Comparison of ENCODE assay signal across 18 cellular contexts in genomic region chr21:45167796-45168222, GRCh38.
DNase-seq lines count a peak whose midpoint lies in the region; ATAC-seq, FAIRE-seq and TF ChIP-seq lines count a peak whose summit lies in the region.
"Had no signal": no experiment of that assay in that cellular context is flagged by ENCODE, and none has a peak within 500 bp of the region (broad histone marks: within the 10 kb centered on the region; RNA-seq: fewer than 3 reads in every experiment).

No MANE protein-coding gene starts in this region.

- FAIRE-seq in keratinocyte (lab: Jason Lieb, UNC): peak; percentile 5

- H3K27ac ChIP-seq in right atrium auricular region (peak overlapping the region; percentile 23 to 28), heart left ventricle (no peak overlapping the region), brain microvascular endothelial cell (peak overlapping the region; percentile 33), keratinocyte (ENCODE audit: control insufficient read depth, insufficient read depth, low read length) (no peak overlapping the region), lower lobe of right lung (no peak overlapping the region)
- no peak overlapping the region for H3K27ac ChIP-seq in effector memory CD4-positive, alpha-beta T cell (ENCODE audit: insufficient read depth, low read length, poor library complexity, severe bottlenecking)
- H3K27ac ChIP-seq: heart right ventricle had no signal

- H3K27me3 Mint-ChIP-seq in nephron progenitor cell (ENCODE audit: low read depth, poor library complexity): peaks cover 2% of the 10 kb centered on the region
- H3K27me3 Mint-ChIP-seq: activated B cell treated with CpG ODN at 0.5 μM for 24 hours; B cell; naive thymus-derived CD8-positive, alpha-beta T cell had no signal

- ATAC-seq in heart left ventricle: no peak
- no peak for ATAC-seq in lower lobe of right lung
- ATAC-seq: heart right ventricle; naive thymus-derived CD8-positive, alpha-beta T cell had no signal

- peak overlapping the region; percentile 42 for H3K4me2 ChIP-seq in keratinocyte (ENCODE audit: control insufficient read depth, extremely low read depth, insufficient read depth, low read depth, low read length)

- intact Hi-C loops in heart left ventricle (cut with DNase I): no loop called here
- intact Hi-C loops in lower lobe of right lung (cut with DNase I): no loop called here

- no peaks in the 10 kb centered on the region for H3K79me2 ChIP-seq in keratinocyte (ENCODE audit: control insufficient read depth, insufficient read depth, low read length)

- no peaks in the 10 kb centered on the region for H3K27me3 ChIP-seq in right atrium auricular region
- no peaks in the 10 kb centered on the region for H3K27me3 ChIP-seq in heart left ventricle
- no peaks in the 10 kb centered on the region for H3K27me3 ChIP-seq in brain microvascular endothelial cell (replicated peaks)
- H3K27me3 ChIP-seq in keratinocyte (ENCODE audit: control insufficient read depth, extremely low read depth, insufficient read depth, low read length): no peaks in the 10 kb centered on the region
- H3K27me3 ChIP-seq in effector memory CD4-positive, alpha-beta T cell (replicated peaks; ENCODE audit: control insufficient read depth, insufficient read depth, low read length, poor library complexity, severe bottlenecking): no peaks in the 10 kb centered on the region
- no peaks in the 10 kb centered on the region for H3K27me3 ChIP-seq in lower lobe of right lung (ENCODE audit: low read depth)
- H3K27me3 ChIP-seq: heart right ventricle had no signal

- peak overlapping the region; percentile 4 for H2AFZ ChIP-seq in keratinocyte (ENCODE audit: control insufficient read depth, low read length)

- no peaks in the 10 kb centered on the region for H3K36me3 Mint-ChIP-seq in nephron progenitor cell (ENCODE audit: low read depth)

- H3K9ac ChIP-seq in keratinocyte (ENCODE audit: control insufficient read depth, extremely low read depth, insufficient read depth, low read length): no peak overlapping the region

- H3K9me3 ChIP-seq in right atrium auricular region: no peaks in the 10 kb centered on the region
- H3K9me3 ChIP-seq in heart left ventricle: no peaks in the 10 kb centered on the region
- H3K9me3 ChIP-seq in keratinocyte (ENCODE audit: control insufficient read depth, low read depth, low read length): no peaks in the 10 kb centered on the region
- no peaks in the 10 kb centered on the region for H3K9me3 ChIP-seq in effector memory CD4-positive, alpha-beta T cell (ENCODE audit: control insufficient read depth, low read length)
- no peaks in the 10 kb centered on the region for H3K9me3 ChIP-seq in lower lobe of right lung
- H3K9me3 ChIP-seq: heart right ventricle had no signal

- H3K9me3 Mint-ChIP-seq in nephron progenitor cell: no peaks in the 10 kb centered on the region
- H3K9me3 Mint-ChIP-seq: activated B cell treated with CpG ODN at 0.5 μM for 24 hours; naive thymus-derived CD8-positive, alpha-beta T cell had no signal

- no peak for DNase-seq in right atrium auricular region (ENCODE audit: low spot score)
- no peak for DNase-seq in heart left ventricle
- no peak for DNase-seq in brain microvascular endothelial cell
- no peak for DNase-seq in keratinocyte (ENCODE audit: low read depth, low spot score)
- DNase-seq in HuH-7.5 (ENCODE audit: low spot score): no peak
- DNase-seq in nephron progenitor cell: no peak
- DNase-seq in effector memory CD4-positive, alpha-beta T cell: no peak
- DNase-seq in lower lobe of right lung: no peak
- DNase-seq: activated B cell treated with CpG ODN at 0.5 μM for 24 hours; activated T-cell treated with anti-CD3 and anti-CD28 coated beads for 4 hours; DMS53; heart right ventricle; left cardiac atrium; naive thymus-derived CD8-positive, alpha-beta T cell; NCI-H1417; NCI-H446 treated with DMSO at 0.1 percent for 48 hours had no signal

- peaks cover 0 to 56% of the 10 kb centered on the region in 2 donors for H3K4me1 ChIP-seq in right atrium auricular region
- peaks cover 0 to 29% (median 10%) of the 10 kb centered on the region in 12 donors for H3K4me1 ChIP-seq in heart left ventricle
- H3K4me1 ChIP-seq in keratinocyte (ENCODE audit: control insufficient read depth, extremely low read depth, insufficient read depth, low read length): peaks cover 9% of the 10 kb centered on the region
- peaks cover 14% of the 10 kb centered on the region for H3K4me1 ChIP-seq in effector memory CD4-positive, alpha-beta T cell (ENCODE audit: control insufficient read depth, insufficient read depth, low read length, poor library complexity, severe bottlenecking)
- H3K4me1 ChIP-seq in lower lobe of right lung: peaks cover 13% of the 10 kb centered on the region

- H4K20me1 ChIP-seq in keratinocyte (ENCODE audit: control insufficient read depth, extremely low read depth, insufficient read depth, low read length): no peaks in the 10 kb centered on the region

- H3K4me3 Mint-ChIP-seq in nephron progenitor cell: no peak overlapping the region
- H3K4me3 Mint-ChIP-seq: activated B cell treated with CpG ODN at 0.5 μM for 24 hours; B cell; naive thymus-derived CD8-positive, alpha-beta T cell had no signal

- H3K4me3 ChIP-seq in right atrium auricular region (no peak overlapping the region), heart left ventricle (no peak overlapping the region), brain microvascular endothelial cell (ENCODE audit: low read depth, low read length) (no peak overlapping the region), keratinocyte (ENCODE audit: control insufficient read depth in 2 of 3, extremely low read depth in 1 of 3, insufficient read depth in 2 of 3, low read depth in 1 of 3, low read length in 3 of 3) (no peak overlapping the region), lower lobe of right lung (no peak overlapping the region)
- no peak overlapping the region for H3K4me3 ChIP-seq in effector memory CD4-positive, alpha-beta T cell (ENCODE audit: insufficient read depth, low read depth, low read length, poor library complexity, severe bottlenecking)
- H3K4me3 ChIP-seq: heart right ventricle, skin epidermis had no signal

- H3K9me1 ChIP-seq in keratinocyte (ENCODE audit: control insufficient read depth, extremely low read depth, insufficient read depth, low read length): no peaks in the 10 kb centered on the region

- dilution Hi-C loops in keratinocyte (cut with MboI; ENCODE audit: extremely low pct_ligation_motif_present, low sequenced_read_pairs): no loop called here

- peaks cover 10% of the 10 kb centered on the region for H3K4me1 Mint-ChIP-seq in nephron progenitor cell

- TF ChIP-seq CTCF in right atrium auricular region (IDR thresholded peaks at IDR 0.05) (no peak), heart left ventricle (IDR thresholded peaks at IDR 0.05) (no peak), brain microvascular endothelial cell (IDR thresholded peaks at IDR 0.05; ENCODE audit: low read depth, low read length, missing control alignments) (no peak), keratinocyte (optimal IDR thresholded peaks at IDR 0.05 in 1 of 3, IDR thresholded peaks at IDR 0.05 in 1 of 3, conservative IDR thresholded peaks at IDR 0.05 in 1 of 3; ENCODE audit: extremely low read depth in 1 of 3, insufficient read depth in 2 of 3, low read length in 3 of 3) (no peak), nephron progenitor cell (IDR thresholded peaks at IDR 0.05) (no peak), lower lobe of right lung (IDR thresholded peaks at IDR 0.05) (no peak)

- no peak overlapping the region for H3K27ac Mint-ChIP-seq in nephron progenitor cell
- H3K27ac Mint-ChIP-seq: activated B cell treated with CpG ODN at 0.5 μM for 24 hours, B cell had no signal

- in situ Hi-C loops in brain microvascular endothelial cell (cut with HindIII; ENCODE audit: low pct_ligation_motif_present, low sequenced_read_pairs): no loop called here

- peaks cover 9% of the 10 kb centered on the region for H3K36me3 ChIP-seq in right atrium auricular region
- H3K36me3 ChIP-seq in heart left ventricle: peaks cover 0 to 15% (median 10%) of the 10 kb centered on the region in 9 donors
- H3K36me3 ChIP-seq in brain microvascular endothelial cell (replicated peaks): peaks cover 5% of the 10 kb centered on the region
- no peaks in the 10 kb centered on the region for H3K36me3 ChIP-seq in keratinocyte (ENCODE audit: control insufficient read depth in 2 of 2, extremely low read depth in 1 of 2, insufficient read depth in 2 of 2, low read length in 2 of 2)
- peaks cover 5% of the 10 kb centered on the region for H3K36me3 ChIP-seq in effector memory CD4-positive, alpha-beta T cell (ENCODE audit: control insufficient read depth, insufficient read depth, low read length)
- peaks cover 12% of the 10 kb centered on the region for H3K36me3 ChIP-seq in lower lobe of right lung

- WGBS in heart left ventricle, 4 donors: 56 to 61% (median 60%) methylated on average over 6 of the region's 6 CpGs

- TF ChIP-seq POLR2A in heart left ventricle (IDR thresholded peaks at IDR 0.05): no peak

Comparison
In these comparisons a context has a peak if more than half of its experiments do, and no peak if none do; other contexts are left out.
1. H3K27ac ChIP-seq: peak in right atrium auricular region (2 of 2) and brain microvascular endothelial cell (single experiment); none in heart left ventricle (0 of 12), keratinocyte (single experiment), effector memory CD4-positive, alpha-beta T cell (single experiment) and lower lobe of right lung (single experiment).